ENCODE assay signal across 9 cellular contexts in the genomic region with DNA sequence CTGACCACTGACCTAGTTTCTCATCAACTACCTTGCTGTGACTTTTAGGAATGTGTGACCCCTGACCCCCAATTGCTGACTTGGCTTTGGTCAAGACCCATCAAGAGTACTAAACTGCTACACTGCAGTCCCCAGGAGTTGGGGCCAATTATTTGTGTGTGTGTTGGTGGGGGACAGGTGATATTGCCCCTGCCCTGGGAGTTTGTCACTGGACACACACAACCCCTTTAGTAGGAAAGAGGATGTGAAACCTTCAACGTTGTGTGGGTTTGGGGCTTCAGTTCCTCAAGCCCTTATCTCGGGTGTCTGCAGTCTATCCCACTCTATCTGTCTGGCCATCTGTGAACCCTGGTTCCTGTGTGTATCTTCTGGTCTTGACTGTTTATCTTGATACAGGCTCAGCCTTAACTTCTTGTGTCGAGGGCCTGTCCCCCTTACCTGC. TPM values are rescaled to one million over a fixed set of nuclear protein-coding genes. Genes with fewer than 3 reads are reported as not detected.
A peak's percentile ranks its signal among the peaks of the same experiment; 100 is the strongest.
DNase-seq lines count a peak whose midpoint lies in the region; ATAC-seq lines count a peak whose summit lies in the region.
"Had no signal": no experiment of that assay in that cellular context is flagged by ENCODE, and none has a peak within 500 bp of the region (broad histone marks: within the 10 kb centered on the region; RNA-seq: fewer than 3 reads in every experiment).

No MANE protein-coding gene starts in this region.

- peak overlapping the region; percentile 65 for H3K4me3 Mint-ChIP-seq in activated T-cell treated with anti-CD3 and anti-CD28 coated beads, Interleukin-2, amount 50 U/mL, for 24 hours
- peak overlapping the region; percentile 76 to 84 for H3K4me3 Mint-ChIP-seq in stimulated activated naive CD8-positive, alpha-beta T cell treated with anti-CD3 and anti-CD28 coated beads, Interleukin-15, amount 100 ng/mL, for 72 hours

- H3K4me1 Mint-ChIP-seq in activated T-cell treated with anti-CD3 and anti-CD28 coated beads, Interleukin-2, amount 50 U/mL, for 24 hours (ENCODE audit: low read depth): peaks cover 59% of the 10 kb centered on the region
- H3K4me1 Mint-ChIP-seq in stimulated activated naive CD8-positive, alpha-beta T cell treated with anti-CD3 and anti-CD28 coated beads, Interleukin-15, amount 100 ng/mL, for 72 hours: peaks cover 62% of the 10 kb centered on the region

- no peaks in the 10 kb centered on the region for H3K9me3 Mint-ChIP-seq in activated T-cell treated with anti-CD3 and anti-CD28 coated beads, Interleukin-2, amount 50 U/mL, for 24 hours
- no peaks in the 10 kb centered on the region for H3K9me3 Mint-ChIP-seq in stimulated activated naive CD8-positive, alpha-beta T cell treated with anti-CD3 and anti-CD28 coated beads, Interleukin-15, amount 100 ng/mL, for 72 hours

- no peaks in the 10 kb centered on the region for H3K27me3 Mint-ChIP-seq in activated T-cell treated with anti-CD3 and anti-CD28 coated beads, Interleukin-2, amount 50 U/mL, for 24 hours
- H3K27me3 Mint-ChIP-seq in stimulated activated naive CD8-positive, alpha-beta T cell treated with anti-CD3 and anti-CD28 coated beads, Interleukin-15, amount 100 ng/mL, for 72 hours: no peaks in the 10 kb centered on the region

- H3K27ac Mint-ChIP-seq in activated T-cell treated with anti-CD3 and anti-CD28 coated beads, Interleukin-2, amount 50 U/mL, for 24 hours: peak overlapping the region; percentile 92
- H3K27ac Mint-ChIP-seq in stimulated activated naive CD8-positive, alpha-beta T cell treated with anti-CD3 and anti-CD28 coated beads, Interleukin-15, amount 100 ng/mL, for 72 hours: peak overlapping the region; percentile 19 to 72

- ATAC-seq in HG02885 (IDR thresholded peaks at IDR 0.05; ENCODE audit: poor library complexity, unreplicated experiment): peak; percentile 88
- no peak for ATAC-seq in stimulated activated naive CD8-positive, alpha-beta T cell treated with anti-CD3 and anti-CD28 coated beads, Interleukin-15, amount 100 ng/mL, for 72 hours
- no peak for ATAC-seq in left lobe of liver

- peaks cover 88% of the 10 kb centered on the region for H3K36me3 Mint-ChIP-seq in activated T-cell treated with anti-CD3 and anti-CD28 coated beads, Interleukin-2, amount 50 U/mL, for 24 hours (ENCODE audit: low read depth)

- DNase-seq in activated T-cell treated with anti-CD3 and anti-CD28 coated beads, Interleukin-2, amount 50 U/mL, for 24 hours: no peak
- no peak for DNase-seq in activated T-cell treated with anti-CD3 and anti-CD28 coated beads, Interleukin-2, amount 50 U/mL, for 1 hour
- DNase-seq in OCI-M1 (lab: John Stamatoyannopoulos, UW): peak; percentile 70
- no peak for DNase-seq in stimulated activated naive CD8-positive, alpha-beta T cell treated with anti-CD3 and anti-CD28 coated beads, Interleukin-15, amount 100 ng/mL, for 72 hours
- no peak for DNase-seq in superior temporal gyrus (ENCODE audit: extremely low spot score)
- no peak for DNase-seq in DMS79 treated with DMSO at 0.1 percent for 48 hours (lab: John Stamatoyannopoulos, UW)
- DNase-seq in left lobe of liver (ENCODE audit: low spot score): no peak
- DNase-seq: NCI-H524 had no signal

RNA-seq across cellular contexts. Expression of a gene that starts 6.5 kb away (rescaled TPM):
- total RNA-seq in left lobe of liver: 2.4 TPM

RNA-seq across cellular contexts. Expression of a gene that starts 47.5 kb away (rescaled TPM):
- 2.0 TPM for total RNA-seq in left lobe of liver

RNA-seq across cellular contexts. Expression of a gene that starts 57.5 kb away (rescaled TPM):
- total RNA-seq in left lobe of liver: 30.3 TPM
